1 cellular context compared by ENCODE assay signal in the genomic region with DNA sequence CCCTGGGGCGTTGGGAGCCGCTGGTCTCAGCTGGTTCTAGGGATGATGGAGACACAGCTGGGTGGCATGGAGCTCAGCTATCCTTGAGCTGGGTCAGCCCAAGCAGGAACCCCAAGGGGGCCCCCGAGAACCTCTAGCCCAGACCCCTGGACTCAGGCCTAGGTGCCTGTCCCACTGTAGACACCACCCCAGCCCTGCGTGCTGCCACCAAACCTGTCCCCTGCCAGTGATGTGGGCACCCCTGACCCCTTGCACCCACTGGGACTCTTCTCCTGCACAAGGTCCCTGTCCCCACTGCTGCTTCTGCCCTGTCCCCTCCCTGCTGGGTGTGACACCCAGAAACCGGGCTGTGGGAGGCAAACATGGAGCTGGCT.
TF ChIP-seq lines count a peak whose summit lies in the region.

No MANE protein-coding gene starts in this region.

TF ChIP-seq in HEK293, 187 proteins besides CTCF, POLR2A, EP300 and RAD21 (continued from another document):
- TF ChIP-seq RBAK (tag by site-specific recombination; IDR thresholded peaks at IDR 0.05) (no peak), ZIC2 (tag by site-specific recombination; IDR thresholded peaks at IDR 0.05) (no peak)
